Comparison of ENCODE assay signal across 20 cellular contexts in the genomic region with DNA sequence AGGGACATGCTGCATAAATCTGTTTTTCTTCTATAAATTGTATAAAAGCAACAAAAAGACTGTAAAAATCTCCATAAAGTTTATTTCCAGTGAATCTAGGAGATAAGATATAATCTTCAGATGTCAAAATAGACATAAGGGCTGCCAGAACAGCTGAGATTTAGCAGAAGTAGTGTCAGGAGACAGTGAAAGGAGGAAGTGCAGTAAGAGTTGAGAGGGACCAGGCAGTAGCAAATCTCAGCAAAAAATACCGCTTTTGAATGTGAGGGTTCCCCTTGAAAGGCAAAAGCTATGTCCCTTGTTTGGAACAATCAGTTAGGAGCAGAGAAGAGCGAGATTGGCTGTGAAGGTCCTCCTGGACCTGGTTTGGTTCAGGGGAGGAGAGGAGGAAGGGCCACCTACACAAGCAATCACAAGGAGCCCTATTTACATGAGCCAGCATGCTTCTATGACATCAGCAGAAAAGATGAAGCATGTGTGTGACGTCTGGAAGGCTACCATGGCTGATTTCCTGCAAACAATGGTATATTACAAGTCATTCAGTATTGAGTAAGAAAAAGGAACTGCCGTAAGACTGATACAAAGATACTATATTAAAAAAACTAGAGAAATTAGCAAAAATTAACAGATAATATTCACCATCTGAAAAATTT.
A peak's percentile ranks its signal among the peaks of the same experiment; 100 is the strongest.
DNase-seq lines count a peak whose midpoint lies in the region; ATAC-seq, FAIRE-seq and TF ChIP-seq lines count a peak whose summit lies in the region.
"Had no signal": no experiment of that assay in that cellular context is flagged by ENCODE, and none has a peak within 500 bp of the region (broad histone marks: within the 10 kb centered on the region; RNA-seq: fewer than 3 reads in every experiment).

No MANE protein-coding gene starts in this region.

- no peak for ATAC-seq in stimulated activated naive CD8-positive, alpha-beta T cell treated with anti-CD3 and anti-CD28 coated beads, Interleukin-15, amount 100 ng/mL, for 72 hours
- ATAC-seq in stimulated activated naive CD8-positive, alpha-beta T cell treated with anti-CD3 and anti-CD28 coated beads, Interleukin-15, Interleukin-2, amounts not matched to agents 100 U/mL and 50 U/mL, for 24 hours, result no peak
- ATAC-seq in left lung, result peak; percentile 71
- ATAC-seq in upper lobe of right lung, result peak; percentile 87
- no peak for ATAC-seq in GM21447 (IDR thresholded peaks at IDR 0.05; ENCODE audit: unreplicated experiment)
- ATAC-seq: activated CD4-positive, CD25-positive, alpha-beta regulatory T cell treated with anti-CD3 and anti-CD28 coated beads, Interleukin-2, amount 50 U/mL, for 24 hours; left colon; naive thymus-derived CD8-positive, alpha-beta T cell had no signal

- H3K36me3 Mint-ChIP-seq in glutamatergic neuron (ENCODE audit: unreplicated experiment), result no peaks in the 10 kb centered on the region

- no peak overlapping the region for H3K4me3 Mint-ChIP-seq in stimulated activated naive CD8-positive, alpha-beta T cell treated with anti-CD3 and anti-CD28 coated beads, Interleukin-15, amount 100 ng/mL, for 72 hours
- H3K4me3 Mint-ChIP-seq in glutamatergic neuron (ENCODE audit: unreplicated experiment), result no peak overlapping the region
- H3K4me3 Mint-ChIP-seq: naive thymus-derived CD8-positive, alpha-beta T cell; T-helper 1 cell treated with Interleukin-12 subunit alpha and Interleukin-12 subunit beta and Interleukin-4 antibody, amounts not matched to agents 30 μg/mL and 1 μg/mL, for 36 hours had no signal

- no peaks in the 10 kb centered on the region for H3K9me3 ChIP-seq in left lung
- no peaks in the 10 kb centered on the region for H3K9me3 ChIP-seq in upper lobe of right lung

- no peak for DNase-seq in stimulated activated naive CD8-positive, alpha-beta T cell treated with anti-CD3 and anti-CD28 coated beads, Interleukin-15, amount 100 ng/mL, for 72 hours
- no peak for DNase-seq in stimulated activated naive CD8-positive, alpha-beta T cell treated with anti-CD3 and anti-CD28 coated beads, Interleukin-15, Interleukin-2, amounts not matched to agents 100 U/mL and 50 U/mL, for 24 hours
- DNase-seq in bronchial epithelial cell (ENCODE audit: low read depth) (peak; percentile 7), left lung (no peak), upper lobe of right lung (no peak), glutamatergic neuron (no peak), SW 1271 (lab: John Stamatoyannopoulos, UW) (no peak)
- DNase-seq: activated gamma-delta T cell treated with Interleukin-2 at 50 U/mL for 16 hours; dorsolateral prefrontal cortex; HCEC 1CT; left colon; naive thymus-derived CD8-positive, alpha-beta T cell; NCI-H146; NCI-H510A; PC-9 had no signal

- no peak overlapping the region for H3K4me3 ChIP-seq in bronchial epithelial cell (ENCODE audit: low read depth, low read length)
- H3K4me3 ChIP-seq in left lung, result no peak overlapping the region
- no peak overlapping the region for H3K4me3 ChIP-seq in upper lobe of right lung
- H3K4me3 ChIP-seq: dorsolateral prefrontal cortex, PC-9 had no signal

- no peak for TF ChIP-seq CTCF in bronchial epithelial cell (IDR thresholded peaks at IDR 0.05; ENCODE audit: insufficient read depth, low read length, severe bottlenecking)
- no peak for TF ChIP-seq CTCF in left lung (IDR thresholded peaks at IDR 0.05)
- TF ChIP-seq CTCF in upper lobe of right lung (IDR thresholded peaks at IDR 0.05), result no peak
- TF ChIP-seq CTCF in glutamatergic neuron (IDR thresholded peaks at IDR 0.05; ENCODE audit: partially characterized antibody, unreplicated experiment), result no peak

- H3K36me3 ChIP-seq in bronchial epithelial cell (ENCODE audit: control insufficient read depth, insufficient read depth, low read length), result no peaks in the 10 kb centered on the region
- H3K36me3 ChIP-seq in left lung, result no peaks in the 10 kb centered on the region
- no peaks in the 10 kb centered on the region for H3K36me3 ChIP-seq in upper lobe of right lung

- no peaks in the 10 kb centered on the region for H3K27me3 Mint-ChIP-seq in stimulated activated naive CD8-positive, alpha-beta T cell treated with anti-CD3 and anti-CD28 coated beads, Interleukin-15, amount 100 ng/mL, for 72 hours
- H3K27me3 Mint-ChIP-seq in glutamatergic neuron (ENCODE audit: unreplicated experiment), result no peaks in the 10 kb centered on the region
- H3K27me3 Mint-ChIP-seq: naive thymus-derived CD8-positive, alpha-beta T cell had no signal

- intact Hi-C loops in left lung (cut with DNase I), result no loop called here
- intact Hi-C loops in upper lobe of right lung (cut with DNase I), result no loop called here

- peak overlapping the region; percentile 20 to 49 for H3K27ac Mint-ChIP-seq in stimulated activated naive CD8-positive, alpha-beta T cell treated with anti-CD3 and anti-CD28 coated beads, Interleukin-15, amount 100 ng/mL, for 72 hours
- no peak overlapping the region for H3K27ac Mint-ChIP-seq in glutamatergic neuron (ENCODE audit: unreplicated experiment)
- H3K27ac Mint-ChIP-seq: T-helper 1 cell treated with Interleukin-12 subunit alpha and Interleukin-12 subunit beta and Interleukin-4 antibody, amounts not matched to agents 30 μg/mL and 1 μg/mL, for 36 hours had no signal

- H3K27ac ChIP-seq in left lung, result peak overlapping the region; percentile 59 to 87
- H3K27ac ChIP-seq in upper lobe of right lung, result peak overlapping the region; percentile 44
- H3K27ac ChIP-seq: KMS-11, PC-9 had no signal

- H3K27me3 ChIP-seq in bronchial epithelial cell (ENCODE audit: control insufficient read depth, insufficient read depth, low read length) (no peaks in the 10 kb centered on the region), left lung (no peaks in the 10 kb centered on the region), upper lobe of right lung (no peaks in the 10 kb centered on the region)
- H3K27me3 ChIP-seq: dorsolateral prefrontal cortex had no signal

- no peak for FAIRE-seq in bronchial epithelial cell (lab: Jason Lieb, UNC)
- FAIRE-seq: astrocyte had no signal

- H3K4me1 ChIP-seq in left lung (peaks cover 0 to 6% of the 10 kb centered on the region in 2 donors), upper lobe of right lung (peaks cover 4% of the 10 kb centered on the region)

- H3K4me1 Mint-ChIP-seq in stimulated activated naive CD8-positive, alpha-beta T cell treated with anti-CD3 and anti-CD28 coated beads, Interleukin-15, amount 100 ng/mL, for 72 hours, result no peaks in the 10 kb centered on the region
- no peaks in the 10 kb centered on the region for H3K4me1 Mint-ChIP-seq in glutamatergic neuron (ENCODE audit: low read depth, unreplicated experiment)

- no peaks in the 10 kb centered on the region for H3K9me3 Mint-ChIP-seq in stimulated activated naive CD8-positive, alpha-beta T cell treated with anti-CD3 and anti-CD28 coated beads, Interleukin-15, amount 100 ng/mL, for 72 hours
- H3K9me3 Mint-ChIP-seq in glutamatergic neuron (ENCODE audit: unreplicated experiment), result no peaks in the 10 kb centered on the region
- H3K9me3 Mint-ChIP-seq: naive thymus-derived CD8-positive, alpha-beta T cell; T-helper 1 cell treated with Interleukin-12 subunit alpha and Interleukin-12 subunit beta and Interleukin-4 antibody, amounts not matched to agents 30 μg/mL and 1 μg/mL, for 36 hours had no signal

Comparison
In these comparisons a context has a peak if more than half of its experiments do, and no peak if none do; other contexts are left out.
1. ATAC-seq: peak in left lung (single experiment) and upper lobe of right lung (single experiment); none in stimulated activated naive CD8-positive, alpha-beta T cell treated with anti-CD3 and anti-CD28 coated beads, Interleukin-15, amount 100 ng/mL, for 72 hours (single experiment), stimulated activated naive CD8-positive, alpha-beta T cell treated with anti-CD3 and anti-CD28 coated beads, Interleukin-15, Interleukin-2, amounts not matched to agents 100 U/mL and 50 U/mL, for 24 hours (single experiment) and GM21447 (single experiment).